In genomic region chr7:44636926-44637325, GRCh38 we compare ENCODE assay signal across 14 cellular contexts. TPM values are rescaled to one million over a fixed set of nuclear protein-coding genes. Genes with fewer than 3 reads are reported as not detected.
A peak's percentile ranks its signal among the peaks of the same experiment; 100 is the strongest.
DNase-seq lines count a peak whose midpoint lies in the region; ATAC-seq and TF ChIP-seq lines count a peak whose summit lies in the region.
"Had no signal": no experiment of that assay in that cellular context is flagged by ENCODE, and none has a peak within 500 bp of the region (broad histone marks: within the 10 kb centered on the region; RNA-seq: fewer than 3 reads in every experiment).

No MANE protein-coding gene starts in this region.

- intact Hi-C loops in PC-3 (cut with micrococcal nuclease) (loop anchor here (10.0 kb wide), 1 partner anchor 58 kb away; no protein-coding TSS in a partner anchor), sigmoid colon (cut with DNase I) (no loop called here), uterus (cut with DNase I; ENCODE audit: low total_unique reads) (no loop called here)
- intact Hi-C loops in dendritic cell treated with granulocyte-macrophage colony-stimulating factor and Interleukin-4, amounts not matched to agents 40 ng/mL and 50 ng/mL, for 4 days (cut with micrococcal nuclease) = no loop called here

- POLR2A ChIA-PET in PC-3 (lab: Charles Lee; ENCODE audit: unreplicated experiment) = interaction anchor here (0.6 kb wide), 1 partner anchor 55 kb away, joined by 4 read pairs; the partner anchor contains the start of gene TMED4

- H3K4me1 ChIP-seq in PC-3 (ENCODE audit: insufficient read depth, low read length) (peaks cover 69% of the 10 kb centered on the region), sigmoid colon (peaks cover 0 to 71% (median 70%) of the 10 kb centered on the region in 4 donors), uterus (peaks cover 0 to 22% of the 10 kb centered on the region in 2 donors)

- TF ChIP-seq POLR2A in sigmoid colon (IDR thresholded peaks at IDR 0.05) (no peak), uterus (IDR thresholded peaks at IDR 0.05) (no peak)

- peak overlapping the region; percentile 99 for H3K27ac Mint-ChIP-seq in T-helper 1 cell treated with Interleukin-12 subunit alpha and Interleukin-12 subunit beta and Interleukin-4 antibody, amounts not matched to agents 30 μg/mL and 1 μg/mL, for 36 hours
- H3K27ac Mint-ChIP-seq in dendritic cell treated with granulocyte-macrophage colony-stimulating factor and Interleukin-4, amounts not matched to agents 40 ng/mL and 50 ng/mL, for 4 days = peak overlapping the region; percentile 97

- ATAC-seq in PC-3 = no peak
- ATAC-seq in HG03378 (IDR thresholded peaks at IDR 0.05; ENCODE audit: unreplicated experiment) = no peak
- ATAC-seq: sciatic nerve had no signal

- H3K4me1 Mint-ChIP-seq in T-helper 1 cell treated with Interleukin-12 subunit alpha and Interleukin-12 subunit beta and Interleukin-4 antibody, amounts not matched to agents 30 μg/mL and 1 μg/mL, for 36 hours (ENCODE audit: low read depth) = peaks cover 72% of the 10 kb centered on the region
- peaks cover 83% of the 10 kb centered on the region for H3K4me1 Mint-ChIP-seq in dendritic cell treated with granulocyte-macrophage colony-stimulating factor and Interleukin-4, amounts not matched to agents 40 ng/mL and 50 ng/mL, for 4 days (ENCODE audit: low read depth)

- BruUV-seq in PC-3 (replicated peaks; lab: Mats Ljungman, UMichigan) = no TSS peak

- CTCF ChIA-PET in PC-3 (lab: Charles Lee) = no interaction called here

- no peak overlapping the region for H2AFZ ChIP-seq in PC-3 (ENCODE audit: low read length)

- H3K4me2 ChIP-seq in PC-3 (ENCODE audit: low read length) = no peak overlapping the region

- H3K36me3 ChIP-seq in PC-3 (ENCODE audit: low read depth, low read length) (no peaks in the 10 kb centered on the region), sigmoid colon (no peaks in the 10 kb centered on the region), uterus (no peaks in the 10 kb centered on the region)

- no peaks in the 10 kb centered on the region for H3K9me2 ChIP-seq in PC-3 (replicated peaks; ENCODE audit: low read length)

- peak overlapping the region; percentile 98 for H3K27ac ChIP-seq in PC-3 (ENCODE audit: low read length)
- H3K27ac ChIP-seq in sigmoid colon = peak overlapping the region; percentile 29 to 86 (median 79)
- H3K27ac ChIP-seq in uterus = no peak overlapping the region

- peaks cover 40% of the 10 kb centered on the region for H3K36me3 Mint-ChIP-seq in T-helper 1 cell treated with Interleukin-12 subunit alpha and Interleukin-12 subunit beta and Interleukin-4 antibody, amounts not matched to agents 30 μg/mL and 1 μg/mL, for 36 hours (ENCODE audit: low read depth)
- peaks cover 37% of the 10 kb centered on the region for H3K36me3 Mint-ChIP-seq in dendritic cell treated with granulocyte-macrophage colony-stimulating factor and Interleukin-4, amounts not matched to agents 40 ng/mL and 50 ng/mL, for 4 days (ENCODE audit: low read depth)

- H4K20me1 ChIP-seq in PC-3 (ENCODE audit: low read length) = no peaks in the 10 kb centered on the region

- no peaks in the 10 kb centered on the region for H3K27me3 Mint-ChIP-seq in T-helper 1 cell treated with Interleukin-12 subunit alpha and Interleukin-12 subunit beta and Interleukin-4 antibody, amounts not matched to agents 30 μg/mL and 1 μg/mL, for 36 hours (ENCODE audit: low read depth)
- H3K27me3 Mint-ChIP-seq in dendritic cell treated with granulocyte-macrophage colony-stimulating factor and Interleukin-4, amounts not matched to agents 40 ng/mL and 50 ng/mL, for 4 days = no peaks in the 10 kb centered on the region

- no peak overlapping the region for H3K4me3 ChIP-seq in PC-3 (ENCODE audit: low read length)
- H3K4me3 ChIP-seq in sigmoid colon = no peak overlapping the region
- H3K4me3 ChIP-seq in uterus = no peak overlapping the region

- H3F3A ChIP-seq in PC-3 (ENCODE audit: low read length, unreplicated experiment) = peaks cover 5% of the 10 kb centered on the region

- H3K9me3 ChIP-seq in PC-3 (ENCODE audit: low read length) (no peaks in the 10 kb centered on the region), sigmoid colon (no peaks in the 10 kb centered on the region), uterus (no peaks in the 10 kb centered on the region)

- no peaks in the 10 kb centered on the region for H3K27me3 ChIP-seq in PC-3 (ENCODE audit: low read length)
- no peaks in the 10 kb centered on the region for H3K27me3 ChIP-seq in sigmoid colon
- no peaks in the 10 kb centered on the region for H3K27me3 ChIP-seq in uterus

- no peak for DNase-seq in T-helper 1 cell
- no peak for DNase-seq in PC-3
- no peak for DNase-seq in sigmoid colon
- DNase-seq in uterus = no peak
- DNase-seq in G401 (ENCODE audit: low spot score) = no peak
- DNase-seq: activated effector memory CD4-positive, alpha-beta T cell treated with Interleukin-2 at 50 U/mL for 16 hours; dermis blood vessel endothelial cell; DMS53; NCI-H1417 treated with DMSO at 0.1 percent for 48 hours; NCI-H774 had no signal

- no peaks in the 10 kb centered on the region for H3K9me3 Mint-ChIP-seq in T-helper 1 cell treated with Interleukin-12 subunit alpha and Interleukin-12 subunit beta and Interleukin-4 antibody, amounts not matched to agents 30 μg/mL and 1 μg/mL, for 36 hours
- no peaks in the 10 kb centered on the region for H3K9me3 Mint-ChIP-seq in dendritic cell treated with granulocyte-macrophage colony-stimulating factor and Interleukin-4, amounts not matched to agents 40 ng/mL and 50 ng/mL, for 4 days

- peaks cover 45% of the 10 kb centered on the region for H3K79me2 ChIP-seq in PC-3 (ENCODE audit: low read length)

- TF ChIP-seq CTCF in PC-3 (conservative IDR thresholded peaks at IDR 0.05; ENCODE audit: low read depth, low read length) (no peak), sigmoid colon (IDR thresholded peaks at IDR 0.05) (no peak), uterus (IDR thresholded peaks at IDR 0.05) (no peak)

- H3K9ac ChIP-seq in PC-3 (ENCODE audit: low read length) = peak overlapping the region; percentile 97

- peak overlapping the region; percentile 48 for H3K4me3 Mint-ChIP-seq in T-helper 1 cell treated with Interleukin-12 subunit alpha and Interleukin-12 subunit beta and Interleukin-4 antibody, amounts not matched to agents 30 μg/mL and 1 μg/mL, for 36 hours
- H3K4me3 Mint-ChIP-seq in dendritic cell treated with granulocyte-macrophage colony-stimulating factor and Interleukin-4, amounts not matched to agents 40 ng/mL and 50 ng/mL, for 4 days = no peak overlapping the region

- in situ Hi-C loops in G401 (cut with HindIII; ENCODE audit: low sequenced_read_pairs) = no loop called here

- WGBS in sigmoid colon, 2 donors = 96 to 97% methylated on average over 2 of the region's 2 CpGs

- TF ChIP-seq EP300 in sigmoid colon (IDR thresholded peaks at IDR 0.05) = no peak

RNA-seq across cellular contexts. Expression of gene OGDH, which starts 30.5 kb away (rescaled TPM):
- total RNA-seq in PC-3 (2014; rRNA removed) (66.2 and 67.2 TPM in 2 replicates), sigmoid colon (100 to 1,000 TPM in 2 of 4 donors, 10 to 100 TPM in 2; 65.5 to 102 (median 98.3) TPM), uterus (10 to 100 TPM; 38.2 to 97.6 (median 78.6) TPM)
- polyA plus RNA-seq in sigmoid colon = 10 to 100 TPM; 39.0 to 74.4 (median 68.0) TPM
- total RNA-seq in G401 (2014; rRNA removed; shearing (Covaris generic)) = 66.4 and 78.8 TPM in 2 replicates

RNA-seq across cellular contexts. Expression of gene TMED4, which starts 54.9 kb away (rescaled TPM):
- total RNA-seq in PC-3 (2014; rRNA removed) (70.6 and 80.0 TPM in 2 replicates), sigmoid colon (100 to 1,000 TPM; 114 to 209 (median 154) TPM), uterus (100 to 1,000 TPM in 1 of 4 donors, 10 to 100 TPM in 3; 37.9 to 403 (median 85.8) TPM)
- polyA plus RNA-seq in sigmoid colon = 10 to 100 TPM; 18.6 to 49.8 (median 20.8) TPM
- 105 and 124 TPM in 2 replicates for total RNA-seq in G401 (2014; rRNA removed; shearing (Covaris generic))

Comparison
In these comparisons a context has a peak if more than half of its experiments do, and no peak if none do; other contexts are left out.
1. H3K27ac ChIP-seq: peak in PC-3 (single experiment) and sigmoid colon (4 of 4); none in uterus (0 of 2).